Comparison of ENCODE assay signal across 14 cellular contexts in the genomic region with DNA sequence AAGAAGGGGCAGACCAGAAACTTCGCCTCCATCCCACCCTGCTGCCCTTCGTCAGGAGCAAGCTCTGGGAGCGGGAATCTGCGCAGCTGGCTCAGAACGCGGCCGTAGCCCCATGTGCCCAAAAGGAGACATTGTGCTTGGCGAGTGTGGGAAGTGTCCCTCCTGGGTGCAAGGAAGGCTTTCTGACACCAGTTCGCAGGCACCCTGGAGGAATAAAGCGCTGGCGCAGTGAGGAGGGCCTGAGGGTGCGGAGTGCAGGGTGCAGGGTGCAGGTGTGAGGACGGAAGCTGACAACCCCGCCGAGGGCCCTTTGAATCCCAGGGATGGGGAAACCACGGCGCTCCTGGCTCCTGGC. TPM values are rescaled to one million over a fixed set of nuclear protein-coding genes. Genes with fewer than 3 reads are reported as not detected.
DNase-seq lines count a peak whose midpoint lies in the region; TF ChIP-seq lines count a peak whose summit lies in the region.
"Had no signal": no experiment of that assay in that cellular context is flagged by ENCODE, and none has a peak within 500 bp of the region (broad histone marks: within the 10 kb centered on the region; RNA-seq: fewer than 3 reads in every experiment).

No MANE protein-coding gene starts in this region.

- H3K9me3 ChIP-seq in KOPT-K1 (ENCODE audit: insufficient read depth, low read length, poor library complexity, severe bottlenecking) = no peaks in the 10 kb centered on the region
- H3K9me3 ChIP-seq in endocrine pancreas (ENCODE audit: control insufficient read depth, low read length) = no peaks in the 10 kb centered on the region
- H3K9me3 ChIP-seq in colonic mucosa = no peaks in the 10 kb centered on the region
- H3K9me3 ChIP-seq: tibial nerve had no signal

- TF ChIP-seq CTCF in osteocyte (IDR thresholded peaks at IDR 0.05) (no peak), colonic mucosa (IDR thresholded peaks at IDR 0.05) (no peak)

- H3K27ac Mint-ChIP-seq in osteocyte (ENCODE audit: unreplicated experiment) = no peak overlapping the region
- H3K27ac Mint-ChIP-seq: T-helper 1 cell treated with Interleukin-12 subunit alpha and Interleukin-12 subunit beta and Interleukin-4 antibody, amounts not matched to agents 30 μg/mL and 1 μg/mL, for 36 hours had no signal

- peaks cover 7% of the 10 kb centered on the region for H3K4me1 Mint-ChIP-seq in osteocyte (ENCODE audit: unreplicated experiment)

- peak overlapping the region; percentile 49 for H3K4me3 ChIP-seq in endocrine pancreas (ENCODE audit: control insufficient read depth, insufficient read depth, low read length)
- H3K4me3 ChIP-seq in colonic mucosa = no peak overlapping the region

- intact Hi-C loops in colonic mucosa (cut with DNase I) = no loop called here

- peaks cover 75% of the 10 kb centered on the region for H3K27me3 Mint-ChIP-seq in osteocyte (ENCODE audit: unreplicated experiment)

- no peaks in the 10 kb centered on the region for H3K36me3 Mint-ChIP-seq in osteocyte (ENCODE audit: unreplicated experiment)

- H3K4me1 ChIP-seq in endocrine pancreas (ENCODE audit: control insufficient read depth, insufficient read depth, low read length) (no peaks in the 10 kb centered on the region), colonic mucosa (no peaks in the 10 kb centered on the region)

- H3K27ac ChIP-seq in KOPT-K1 (ENCODE audit: low read depth, low read length, poor library complexity, severe bottlenecking) (peak overlapping the region; percentile 82), colonic mucosa (no peak overlapping the region)
- H3K27ac ChIP-seq: 22Rv1, tibial nerve had no signal

- H3K4me3 Mint-ChIP-seq in osteocyte (ENCODE audit: unreplicated experiment) = peak overlapping the region; percentile 54
- H3K4me3 Mint-ChIP-seq: T-helper 1 cell treated with Interleukin-12 subunit alpha and Interleukin-12 subunit beta and Interleukin-4 antibody, amounts not matched to agents 30 μg/mL and 1 μg/mL, for 36 hours had no signal

- H3K9ac ChIP-seq in endocrine pancreas (ENCODE audit: control insufficient read depth, insufficient read depth, low read length) = peak overlapping the region; percentile 54
- H3K9ac ChIP-seq in colonic mucosa (ENCODE audit: low read depth in 2 of 2, low read length in 2 of 2) = no peak overlapping the region

- DNase-seq in DMS53 (lab: John Stamatoyannopoulos, UW) (peak; percentile 47), DMS53 treated with DMSO at 0.1 percent for 48 hours (lab: John Stamatoyannopoulos, UW; ENCODE audit: unreplicated experiment) (no peak), osteocyte (ENCODE audit: extremely low spot score, unreplicated experiment) (no peak), T1000 (lab: John Stamatoyannopoulos, UW) (no peak), epidermal melanocyte (ENCODE audit: insufficient read length, low spot score) (no peak), colonic mucosa (no peak)
- DNase-seq: dermis blood vessel endothelial cell, foreskin melanocyte, small intestine had no signal

- no peaks in the 10 kb centered on the region for H3K9me3 Mint-ChIP-seq in osteocyte (ENCODE audit: unreplicated experiment)
- H3K9me3 Mint-ChIP-seq: T-helper 1 cell treated with Interleukin-12 subunit alpha and Interleukin-12 subunit beta and Interleukin-4 antibody, amounts not matched to agents 30 μg/mL and 1 μg/mL, for 36 hours had no signal

- peaks cover 27% of the 10 kb centered on the region for H3K36me3 ChIP-seq in KOPT-K1 (ENCODE audit: insufficient read depth, low read length)
- H3K36me3 ChIP-seq in endocrine pancreas (ENCODE audit: control insufficient read depth, insufficient read depth, low read length) = no peaks in the 10 kb centered on the region
- H3K36me3 ChIP-seq in colonic mucosa = no peaks in the 10 kb centered on the region
- H3K36me3 ChIP-seq: tibial nerve had no signal

- H3K27me3 ChIP-seq in endocrine pancreas (ENCODE audit: control insufficient read depth, insufficient read depth, low read length) (no peaks in the 10 kb centered on the region), colonic mucosa (peaks cover 25% of the 10 kb centered on the region)

RNA-seq across cellular contexts. Expression of gene SLIT1, which starts 0.8 kb away (rescaled TPM):
- total RNA-seq in osteocyte (0.16 TPM in 1 of 2 replicates, not detected in the other), colonic mucosa (under 1 TPM; 0.17 to 0.24 TPM)
